Comparison of ENCODE assay signal across 12 cellular contexts in the genomic region with DNA sequence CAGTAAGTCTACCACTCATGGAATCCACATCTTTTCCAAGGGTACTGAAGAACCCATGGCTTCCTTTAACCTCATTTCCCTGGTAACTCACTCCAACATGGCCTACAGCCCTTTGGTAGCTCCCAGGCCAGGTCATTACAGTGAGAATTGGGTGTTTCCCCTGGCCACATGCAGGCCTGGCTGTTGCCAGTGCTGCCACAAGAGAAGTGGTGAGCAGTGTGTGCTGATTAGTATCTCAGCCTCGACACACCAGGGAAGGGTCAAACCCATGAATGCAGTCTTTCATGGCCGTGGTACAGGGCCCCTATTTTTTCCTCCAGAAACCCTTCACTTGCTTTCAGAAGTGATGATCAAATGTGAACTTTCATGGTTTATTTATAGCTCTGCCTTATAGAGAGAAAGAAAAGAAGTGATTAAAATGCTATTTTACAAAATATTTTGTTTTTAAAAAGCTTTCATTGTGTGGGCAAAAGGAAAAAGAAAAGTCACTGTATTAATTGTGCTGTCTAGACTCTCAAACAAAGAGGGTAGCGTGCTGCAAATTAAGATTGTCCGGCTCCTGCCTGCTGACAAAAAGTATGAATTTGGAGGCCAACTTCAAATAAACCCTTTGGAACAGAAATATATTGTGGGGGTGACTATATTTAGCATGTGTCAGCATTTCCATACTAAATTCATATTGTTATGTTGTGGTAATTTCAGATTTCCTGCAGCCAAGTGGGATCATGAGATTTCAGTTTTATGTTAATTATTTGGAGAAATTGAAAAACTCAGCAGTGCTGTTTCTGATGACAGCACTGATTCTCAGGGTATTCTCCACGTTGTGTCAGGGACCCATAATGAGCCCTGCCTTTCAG.
A peak's percentile ranks its signal among the peaks of the same experiment; 100 is the strongest.
DNase-seq lines count a peak whose midpoint lies in the region; ATAC-seq and TF ChIP-seq lines count a peak whose summit lies in the region.
"Had no signal": no experiment of that assay in that cellular context is flagged by ENCODE, and none has a peak within 500 bp of the region (broad histone marks: within the 10 kb centered on the region; RNA-seq: fewer than 3 reads in every experiment).

No MANE protein-coding gene starts in this region.

- ATAC-seq in GM21447 (IDR thresholded peaks at IDR 0.05; ENCODE audit: unreplicated experiment), result peak; percentile 80
- ATAC-seq in HG03378 (IDR thresholded peaks at IDR 0.05; ENCODE audit: unreplicated experiment), result peak; percentile 82

- peak; percentile 18 for DNase-seq in GM13977 (ENCODE audit: low spot score)
- no peak for DNase-seq in NCI-H82 treated with DMSO at 0.1 percent for 48 hours (lab: John Stamatoyannopoulos, UW; ENCODE audit: unreplicated experiment)
- DNase-seq in activated CD4-positive, CD25-positive, alpha-beta regulatory T cell (lab: John Stamatoyannopoulos, UW), result no peak
- DNase-seq in stimulated activated naive CD4-positive, alpha-beta T cell treated with Interleukin-2 at 50 U/mL for 16 hours (lab: John Stamatoyannopoulos, UW), result no peak
- DNase-seq in NCI-H345 (lab: John Stamatoyannopoulos, UW), result no peak
- DNase-seq: activated CD4-positive, alpha-beta T cell treated with anti-CD3 and anti-CD28 coated beads, Interleukin-2, amount 50 U/mL, for 4 hours; NCI-H2081 treated with DMSO at 0.1 percent for 48 hours; SHP77 had no signal

- in situ Hi-C loops in GM13977 (cut with MboI; ENCODE audit: low pct_unique_long_range_greater_than_20kb, low sequenced_read_pairs, unreplicated experiment), result loop anchor here (25.0 kb wide), 1 partner anchor 1240 kb away; no protein-coding TSS in a partner anchor

- no peak for TF ChIP-seq CTCF in GM13977 (IDR thresholded peaks at IDR 0.05; ENCODE audit: extremely low read depth, insufficient read depth, missing control alignments)

- H3K27ac ChIP-seq in layer of hippocampus (ENCODE audit: low read depth, low read length), result peak overlapping the region; percentile 58
- H3K27ac ChIP-seq: C4-2B had no signal

- no peaks in the 10 kb centered on the region for H3K27me3 ChIP-seq in layer of hippocampus (ENCODE audit: control insufficient read depth, insufficient read depth, low read length)
